Comparison of ENCODE assay signal across 26 cellular contexts in genomic region chr1:11913291-11913690, GRCh38. TPM values are rescaled to one million over a fixed set of nuclear protein-coding genes. Genes with fewer than 3 reads are reported as not detected.
A peak's percentile ranks its signal among the peaks of the same experiment; 100 is the strongest.
DNase-seq lines count a peak whose midpoint lies in the region; ATAC-seq and TF ChIP-seq lines count a peak whose summit lies in the region.
"Had no signal": no experiment of that assay in that cellular context is flagged by ENCODE, and none has a peak within 500 bp of the region (broad histone marks: within the 10 kb centered on the region; RNA-seq: fewer than 3 reads in every experiment).

No MANE protein-coding gene starts in this region.

- TF ChIP-seq POLR2A in IMR-90 (IDR thresholded peaks at IDR 0.05; ENCODE audit: low read depth, low read length): no peak

- TF ChIP-seq CTCF in IMR-90 (conservative IDR thresholded peaks at IDR 0.05; ENCODE audit: low read depth, low read length) (no peak), omental fat pad (IDR thresholded peaks at IDR 0.05) (no peak)

- H3K27ac ChIP-seq in IMR-90 (ENCODE audit: insufficient read depth, low read length): no peak overlapping the region
- H3K27ac ChIP-seq: epithelial cell of prostate, left lung, ovary, transverse colon had no signal

- CTCF ChIA-PET in IMR-90 (lab: Yijun Ruan, JAX): no interaction called here

- H3K27ac Mint-ChIP-seq in stimulated activated effector memory CD8-positive, alpha-beta T cell treated with anti-CD3 and anti-CD28 coated beads, Interleukin-12 subunit alpha, Interleukin-12 subunit beta, amount 100 ng/mL, for 72 hours: no peak overlapping the region
- H3K27ac Mint-ChIP-seq: activated naive CD8-positive, alpha-beta T cell treated with anti-CD3 and anti-CD28 coated beads, Interleukin-2, amount 10 ng/mL, durations not matched to agents 7 days and 5 days had no signal

- H3K4me1 ChIP-seq in IMR-90 (ENCODE audit: control insufficient read depth, insufficient read depth, low read length): no peaks in the 10 kb centered on the region

- H3K56ac ChIP-seq in IMR-90 (ENCODE audit: extremely low read depth, insufficient read depth, low read length): no peak overlapping the region

- peaks cover 4% of the 10 kb centered on the region; the same call in 1 of the 2 replicates for H3K36me3 ChIP-seq in IMR-90 (ENCODE audit: control insufficient read depth, insufficient read depth, low read length)
- H3K36me3 ChIP-seq: ovary, transverse colon had no signal

- no peaks in the 10 kb centered on the region for H3K9me3 Mint-ChIP-seq in stimulated activated effector memory CD8-positive, alpha-beta T cell treated with anti-CD3 and anti-CD28 coated beads, Interleukin-12 subunit alpha, Interleukin-12 subunit beta, amount 100 ng/mL, for 72 hours
- H3K9me3 Mint-ChIP-seq: activated naive CD8-positive, alpha-beta T cell treated with anti-CD3 and anti-CD28 coated beads, Interleukin-2, amount 10 ng/mL, durations not matched to agents 7 days and 5 days; central memory CD8-positive, alpha-beta T cell had no signal

- POLR2A ChIA-PET in IMR-90 (lab: Charles Lee; ENCODE audit: unreplicated experiment): no interaction called here

- H2BK15ac ChIP-seq in IMR-90 (ENCODE audit: low read depth, low read length): no peak overlapping the region

- H4K5ac ChIP-seq in IMR-90 (ENCODE audit: low read depth, low read length): no peak overlapping the region

- BruUV-seq in IMR-90 (replicated peaks; lab: Mats Ljungman, UMichigan): no TSS peak

- H3K4me1 Mint-ChIP-seq in stimulated activated effector memory CD8-positive, alpha-beta T cell treated with anti-CD3 and anti-CD28 coated beads, Interleukin-12 subunit alpha, Interleukin-12 subunit beta, amount 100 ng/mL, for 72 hours: peaks cover 19% of the 10 kb centered on the region

- peaks cover 4 to 13% of the 10 kb centered on the region in 2 experiments; a peak in 3 of 4 replicates for H3K79me1 ChIP-seq in IMR-90 (ENCODE audit: low read depth in 1 of 2, low read length in 2 of 2)

- DNase-seq in EH (ENCODE audit: low read depth) (peak; percentile 35), IMR-90 (no peak), islet precursor cell (peak; percentile 83), omental fat pad (ENCODE audit: low spot score) (no peak), CD1c-positive myeloid dendritic cell (ENCODE audit: extremely low spot score) (no peak), RPMI8226 (no peak)
- no peak for DNase-seq in activated T-cell treated with anti-CD3 and anti-CD28 coated beads, Interleukin-2, amount 50 U/mL, for 48 hours
- DNase-seq in stimulated activated effector memory CD8-positive, alpha-beta T cell treated with anti-CD3 and anti-CD28 coated beads, Interleukin-12 subunit alpha, Interleukin-12 subunit beta, amount 100 ng/mL, for 72 hours (ENCODE audit: low spot score in 2 of 2): no peak
- DNase-seq: activated CD4-positive, alpha-beta T cell treated with anti-CD3 and anti-CD28 coated beads, Interleukin-2, amount 50 U/mL, for 4 hours; activated CD8-positive, alpha-beta memory T cell treated with anti-CD3 and anti-CD28 coated beads, Interleukin-2, amount 50 U/mL, for 48 hours; activated effector memory CD4-positive, alpha-beta T cell treated with Interleukin-2 at 50 U/mL for 16 hours; activated naive CD8-positive, alpha-beta T cell treated with anti-CD3 and anti-CD28 coated beads, Interleukin-2, amount 10 ng/mL, durations not matched to agents 7 days and 5 days; CD4-positive, CD25-positive, alpha-beta regulatory T cell; head of caudate nucleus; Karpas-422; left lung; naive B cell; NCI-H2029 treated with DMSO at 0.1 percent for 48 hours; OCI-M1; stomach; transverse colon had no signal

- H3K4ac ChIP-seq in IMR-90 (ENCODE audit: low read depth, low read length): no peak overlapping the region

- no peak overlapping the region for H2BK20ac ChIP-seq in IMR-90 (ENCODE audit: low read depth, low read length)

- no peak overlapping the region for H2AK9ac ChIP-seq in IMR-90 (replicated peaks; ENCODE audit: low read depth, low read length, poor library complexity)

- dilution Hi-C loops in IMR-90 (cut with HindIII; ENCODE audit: low sequenced_read_pairs, unreplicated experiment): no loop called here

- no peak overlapping the region for H3K4me3 Mint-ChIP-seq in stimulated activated effector memory CD8-positive, alpha-beta T cell treated with anti-CD3 and anti-CD28 coated beads, Interleukin-12 subunit alpha, Interleukin-12 subunit beta, amount 100 ng/mL, for 72 hours
- H3K4me3 Mint-ChIP-seq: activated naive CD8-positive, alpha-beta T cell treated with anti-CD3 and anti-CD28 coated beads, Interleukin-2, amount 10 ng/mL, durations not matched to agents 7 days and 5 days; central memory CD8-positive, alpha-beta T cell; naive B cell had no signal

- H2AFZ ChIP-seq in IMR-90 (replicated peaks; ENCODE audit: low read length, poor library complexity): peak overlapping the region; percentile 58

- no peak overlapping the region for H4K8ac ChIP-seq in IMR-90 (ENCODE audit: low read depth in 2 of 2, low read length in 2 of 2)

- H3K4me2 ChIP-seq in IMR-90 (ENCODE audit: low read depth, low read length): no peak overlapping the region

- peaks cover 4% of the 10 kb centered on the region; the same call in 1 of the 2 replicates for H3K9me1 ChIP-seq in IMR-90 (ENCODE audit: insufficient read depth, low read length)

- TF ChIP-seq RAD21 in IMR-90 (IDR thresholded peaks at IDR 0.05; ENCODE audit: low read length): no peak

- ATAC-seq in IMR-90 (ENCODE audit: low read depth) (no peak), omental fat pad (ENCODE audit: low FRiP score) (peak; percentile 24)
- ATAC-seq in stimulated activated effector memory CD8-positive, alpha-beta T cell treated with anti-CD3 and anti-CD28 coated beads, Interleukin-12 subunit alpha, Interleukin-12 subunit beta, amount 100 ng/mL, for 72 hours: no peak
- ATAC-seq: left lung, SK-N-SH treated with all-trans-retinoic acid at 6 μM for 48 hours had no signal

- no peak overlapping the region for H4K91ac ChIP-seq in IMR-90 (ENCODE audit: insufficient read depth, low read depth, low read length)

- H3K4me3 ChIP-seq in IMR-90 (ENCODE audit: insufficient read depth, low read depth, low read length): no peak overlapping the region
- H3K4me3 ChIP-seq: left lung, ovary, stomach, transverse colon had no signal

- WGBS in IMR-90 (ENCODE audit: extremely low coverage in 2 of 2, insufficient read length in 1 of 2), 2 experiments: 7% methylated on average over 3 of the region's 11 CpGs; no CpG with 5 or more reads in 1 of the 2 experiments

- H3K9me3 ChIP-seq in IMR-90 (ENCODE audit: control insufficient read depth, insufficient read depth, low read length): no peaks in the 10 kb centered on the region
- H3K9me3 ChIP-seq: left lung, ovary, stomach, transverse colon had no signal

- peaks cover 33% of the 10 kb centered on the region for H3K36me3 Mint-ChIP-seq in stimulated activated effector memory CD8-positive, alpha-beta T cell treated with anti-CD3 and anti-CD28 coated beads, Interleukin-12 subunit alpha, Interleukin-12 subunit beta, amount 100 ng/mL, for 72 hours
- H3K36me3 Mint-ChIP-seq: activated naive CD8-positive, alpha-beta T cell treated with anti-CD3 and anti-CD28 coated beads, Interleukin-2, amount 10 ng/mL, durations not matched to agents 7 days and 5 days; CD4-positive, CD25-positive, alpha-beta regulatory T cell; naive B cell had no signal

- H3K9ac ChIP-seq in IMR-90 (ENCODE audit: low read depth, low read length): no peak overlapping the region

- H3K27me3 ChIP-seq in IMR-90 (ENCODE audit: control insufficient read depth, insufficient read depth, low read length): no peaks in the 10 kb centered on the region
- H3K27me3 ChIP-seq: left lung, ovary, stomach, transverse colon had no signal

- peaks cover 15% of the 10 kb centered on the region; the same call in 1 of the 2 replicates for H4K20me1 ChIP-seq in IMR-90 (ENCODE audit: insufficient read depth, low read length)

- H2BK5ac ChIP-seq in IMR-90 (ENCODE audit: low read depth, low read length, poor library complexity, severe bottlenecking): no peak overlapping the region

- H3K23ac ChIP-seq in IMR-90 (ENCODE audit: low read depth, low read length): no peak overlapping the region

- H2BK120ac ChIP-seq in IMR-90 (ENCODE audit: low read depth, low read length): no peak overlapping the region

- H2AK5ac ChIP-seq in IMR-90 (ENCODE audit: low read depth, low read length): no peak overlapping the region

- H3K14ac ChIP-seq in IMR-90 (replicated peaks; ENCODE audit: low read depth, low read length): no peak overlapping the region

- no peak overlapping the region for H3K18ac ChIP-seq in IMR-90 (ENCODE audit: low read depth, low read length)

- in situ Hi-C loops in IMR-90 (cut with MboI; ENCODE audit: low sequenced_read_pairs): no loop called here

- intact Hi-C loops in IMR-90 (cut with micrococcal nuclease): no loop called here

TF ChIP-seq in IMR-90, 13 proteins besides CTCF, POLR2A, EP300 and RAD21 (continues in another document):
- TF ChIP-seq MXI1 (IDR thresholded peaks at IDR 0.05; ENCODE audit: borderline replicate concordance, low read depth, low read length): no peak
- no peak for TF ChIP-seq RCOR1 (IDR thresholded peaks at IDR 0.05; ENCODE audit: insufficient replicate concordance, low read length)
- no peak for TF ChIP-seq MAZ (IDR thresholded peaks at IDR 0.05; ENCODE audit: borderline replicate concordance, low read depth, low read length)
- no peak for TF ChIP-seq CHD1 (IDR thresholded peaks at IDR 0.05; ENCODE audit: low read depth, low read length)
- TF ChIP-seq FOS (IDR thresholded peaks at IDR 0.05; ENCODE audit: low read depth, low read length): no peak

RNA-seq across cellular contexts. Expression of gene KIAA2013, which starts 12.9 kb away (rescaled TPM):
- 39.4 and 42.5 TPM in 2 replicates for total RNA-seq in IMR-90 (2012; rRNA removed)
- polyA plus RNA-seq in IMR-90 (2012; rRNA removed): 88.1 and 100 TPM in 2 replicates
- 62.7 and 128 TPM in 2 replicates for polyA plus RNA-seq in IMR-90 (2012; cell fraction: cytosol; rRNA removed)
- polyA plus RNA-seq in IMR-90 (2012; cell fraction: nucleus; rRNA removed; ENCODE audit: low replicate concordance): 28.7 and 70.2 TPM in 2 replicates
- total RNA-seq in omental fat pad: 10 to 100 TPM; 47.0 to 69.2 (median 62.1) TPM

RNA-seq across cellular contexts. Expression of gene PLOD1, which starts 21.2 kb away (rescaled TPM):
- total RNA-seq in IMR-90 (2012; rRNA removed) (236 and 283 TPM in 2 replicates), omental fat pad (100 to 1,000 TPM in 1 of 4 donors, 10 to 100 TPM in 3; 60.8 to 142 (median 69.0) TPM)
- 609 and 635 TPM in 2 replicates for polyA plus RNA-seq in IMR-90 (2012; rRNA removed)
- polyA plus RNA-seq in IMR-90 (2012; cell fraction: cytosol; rRNA removed): 441 and 849 TPM in 2 replicates
- 284 and 520 TPM in 2 replicates for polyA plus RNA-seq in IMR-90 (2012; cell fraction: nucleus; rRNA removed; ENCODE audit: low replicate concordance)

RNA-seq across cellular contexts. Expression of gene NPPB, which starts 54.5 kb away (rescaled TPM):
- not detected in 2 replicates for total RNA-seq in IMR-90 (2012; rRNA removed)
- polyA plus RNA-seq in IMR-90 (2012; rRNA removed): 0.24 TPM in 1 of 2 replicates, not detected in the other
- polyA plus RNA-seq in IMR-90 (2012; cell fraction: cytosol; rRNA removed): 0.10 TPM in 1 of 2 replicates, not detected in the other
- 0.16 TPM in 1 of 2 replicates, not detected in the other for polyA plus RNA-seq in IMR-90 (2012; cell fraction: nucleus; rRNA removed; ENCODE audit: low replicate concordance)
- total RNA-seq in omental fat pad: not detected
- total RNA-seq: activated naive CD8-positive, alpha-beta T cell treated with anti-CD3 and anti-CD28 coated beads, Interleukin-2, amount 10 ng/mL, durations not matched to agents 7 days and 5 days; CD4-positive, CD25-positive, alpha-beta regulatory T cell; HT1080; left lung; ovary; transverse colon had no signal
- polyA plus RNA-seq: CD4-positive, CD25-positive, alpha-beta regulatory T cell had no signal

Comparison
In these comparisons a context has a peak if more than half of its experiments do, and no peak if none do; other contexts are left out.
1. DNase-seq: peak in EH (single experiment) and islet precursor cell (single experiment); none in IMR-90 (single experiment), omental fat pad (single experiment), activated T-cell treated with anti-CD3 and anti-CD28 coated beads, Interleukin-2, amount 50 U/mL, for 48 hours (0 of 2), CD1c-positive myeloid dendritic cell (single experiment), stimulated activated effector memory CD8-positive, alpha-beta T cell treated with anti-CD3 and anti-CD28 coated beads, Interleukin-12 subunit alpha, Interleukin-12 subunit beta, amount 100 ng/mL, for 72 hours (0 of 2) and RPMI8226 (single experiment).